In genomic region chr3:33426630-33427341, GRCh38 we compare ENCODE assay signal across 19 cellular contexts. TPM values are rescaled to one million over a fixed set of nuclear protein-coding genes. Genes with fewer than 3 reads are reported as not detected.
DNase-seq lines count a peak whose midpoint lies in the region; ATAC-seq and TF ChIP-seq lines count a peak whose summit lies in the region.
"Had no signal": no experiment of that assay in that cellular context is flagged by ENCODE, and none has a peak within 500 bp of the region (broad histone marks: within the 10 kb centered on the region; RNA-seq: fewer than 3 reads in every experiment).

No MANE protein-coding gene starts in this region.

- ATAC-seq in activated T-cell treated with anti-CD3 and anti-CD28 coated beads, Interleukin-2, amount 50 U/mL, for 72 hours (replicated peaks in 1 of 2), result no peak
- ATAC-seq in T-helper 17 cell (no peak), GM19452 (IDR thresholded peaks at IDR 0.05; ENCODE audit: unreplicated experiment) (no peak)
- ATAC-seq: lower lobe of right lung had no signal

- H3K27me3 Mint-ChIP-seq in activated T-cell treated with anti-CD3 and anti-CD28 coated beads, Interleukin-2, amount 50 U/mL, for 72 hours (ENCODE audit: low read depth), result no peaks in the 10 kb centered on the region
- no peaks in the 10 kb centered on the region for H3K27me3 Mint-ChIP-seq in T-helper 17 cell

- no peaks in the 10 kb centered on the region for H3K9me2 ChIP-seq in hepatocyte (replicated peaks; ENCODE audit: insufficient read depth)

- H3K4me2 ChIP-seq in hepatocyte, result peak overlapping the region; percentile 22
- H3K4me2 ChIP-seq in smooth muscle cell, result no peak overlapping the region

- no peak for DNase-seq in activated T-cell treated with anti-CD3 and anti-CD28 coated beads, Interleukin-2, amount 50 U/mL, for 72 hours
- no peak for DNase-seq in activated T-cell treated with anti-CD3 and anti-CD28 coated beads for 4 hours
- DNase-seq in Peyer's patch, result peak in 2 of 3 donors; percentile 50 to 70
- DNase-seq in hepatocyte (ENCODE audit: low spot score), result peak; percentile 52
- no peak for DNase-seq in smooth muscle cell (lab: John Stamatoyannopoulos, UW; ENCODE audit: unreplicated experiment)
- DNase-seq in T-helper 17 cell, result no peak
- no peak for DNase-seq in AML-193 (lab: John Stamatoyannopoulos, UW)
- DNase-seq: activated CD4-positive, alpha-beta T cell treated with anti-CD3 and anti-CD28 coated beads, Interleukin-2, amount 50 U/mL, for 4 hours; EL; erythroblast; GOT3; lower lobe of right lung; NCI-H2029; RPMI8226; stimulated activated CD4-positive, alpha-beta T cell treated with anti-CD3 and anti-CD28 coated beads, Interleukin-4, amount 100 ng/mL, for 1 hour; SW 1271 had no signal

- H3F3A ChIP-seq in smooth muscle cell (ENCODE audit: low read depth), result no peaks in the 10 kb centered on the region

- no peaks in the 10 kb centered on the region for H3K27me3 ChIP-seq in Peyer's patch
- H3K27me3 ChIP-seq in hepatocyte, result no peaks in the 10 kb centered on the region
- no peaks in the 10 kb centered on the region for H3K27me3 ChIP-seq in smooth muscle cell (ENCODE audit: low read depth)
- H3K27me3 ChIP-seq: vagina had no signal

- peaks cover 100% of the 10 kb centered on the region for H3K79me2 ChIP-seq in hepatocyte
- H3K79me2 ChIP-seq in smooth muscle cell (ENCODE audit: low read depth), result peaks cover 100% of the 10 kb centered on the region

- WGBS in hepatocyte (ENCODE audit: low lambda C conversion rate, missing lambda C conversion rate), result 68% methylated on average over 10 of the region's 10 CpGs
- 74% methylated on average over 10 of the region's 10 CpGs for WGBS in smooth muscle cell (ENCODE audit: low lambda C conversion rate)

- H3K36me3 Mint-ChIP-seq in activated T-cell treated with anti-CD3 and anti-CD28 coated beads, Interleukin-2, amount 50 U/mL, for 72 hours (ENCODE audit: insufficient read depth in 2 of 2), result peaks cover 0 to 5% of the 10 kb centered on the region in 2 donors
- peaks cover 2% of the 10 kb centered on the region for H3K36me3 Mint-ChIP-seq in T-helper 17 cell (ENCODE audit: low read depth)

- TF ChIP-seq CTCF in Peyer's patch (IDR thresholded peaks at IDR 0.05) (no peak), hepatocyte (IDR thresholded peaks at IDR 0.05; ENCODE audit: poor library complexity) (no peak), smooth muscle cell (IDR thresholded peaks at IDR 0.05; ENCODE audit: borderline replicate concordance, insufficient read depth, poor library complexity, severe bottlenecking) (no peak)

- H4K20me1 ChIP-seq in hepatocyte (ENCODE audit: insufficient read depth, poor library complexity, severe bottlenecking) (peaks cover 59% of the 10 kb centered on the region), smooth muscle cell (ENCODE audit: low read depth) (peaks cover 97% of the 10 kb centered on the region)

- H3K4me3 ChIP-seq in Peyer's patch (no peak overlapping the region), hepatocyte (no peak overlapping the region), smooth muscle cell (no peak overlapping the region)
- H3K4me3 ChIP-seq: lower lobe of right lung, vagina had no signal

- H3K4me1 ChIP-seq in Peyer's patch (peaks cover 0 to 26% (median 0%) of the 10 kb centered on the region in 4 donors), hepatocyte (ENCODE audit: insufficient read depth) (no peaks in the 10 kb centered on the region), smooth muscle cell (ENCODE audit: low read depth) (peaks cover 22% of the 10 kb centered on the region)
- H3K4me1 ChIP-seq: parathyroid adenoma had no signal

- H3K36me3 ChIP-seq in Peyer's patch (peaks cover 0 to 21% (median 0%) of the 10 kb centered on the region in 3 donors), hepatocyte (replicated peaks; ENCODE audit: insufficient read depth, low read depth) (no peaks in the 10 kb centered on the region), smooth muscle cell (ENCODE audit: low read depth) (peaks cover 10% of the 10 kb centered on the region)

- H3K9me3 ChIP-seq in Peyer's patch (no peaks in the 10 kb centered on the region), hepatocyte (ENCODE audit: low read depth) (no peaks in the 10 kb centered on the region), smooth muscle cell (replicated peaks; ENCODE audit: low read depth) (no peaks in the 10 kb centered on the region), T-helper 17 cell (ENCODE audit: control insufficient read depth, low read length, poor library complexity, severe bottlenecking) (no peaks in the 10 kb centered on the region)
- H3K9me3 ChIP-seq: lower lobe of right lung, vagina had no signal

- H3K9ac ChIP-seq in smooth muscle cell (ENCODE audit: low read depth), result no peak overlapping the region
- H3K9ac ChIP-seq: parathyroid adenoma had no signal

- H3K27ac ChIP-seq in Peyer's patch (peak overlapping the region in 1 of 4 donors; percentile 62), hepatocyte (peak overlapping the region; percentile 66), smooth muscle cell (ENCODE audit: low read depth) (peak overlapping the region; percentile 1)
- H3K27ac ChIP-seq: lower lobe of right lung, parathyroid adenoma, vagina had no signal

- H2AFZ ChIP-seq in hepatocyte (no peak overlapping the region), smooth muscle cell (ENCODE audit: low read depth) (no peak overlapping the region)
- H2AFZ ChIP-seq: parathyroid adenoma had no signal

- H3K4me3 Mint-ChIP-seq in activated T-cell treated with anti-CD3 and anti-CD28 coated beads, Interleukin-2, amount 50 U/mL, for 72 hours, result no peak overlapping the region
- no peak overlapping the region for H3K4me3 Mint-ChIP-seq in T-helper 17 cell

- peaks cover 56% of the 10 kb centered on the region for H3K4me1 Mint-ChIP-seq in activated T-cell treated with anti-CD3 and anti-CD28 coated beads, Interleukin-2, amount 50 U/mL, for 72 hours (ENCODE audit: low read depth)
- H3K4me1 Mint-ChIP-seq in T-helper 17 cell, result peaks cover 40% of the 10 kb centered on the region

- no peak for TF ChIP-seq POLR2A in Peyer's patch (IDR thresholded peaks at IDR 0.05)

- no peaks in the 10 kb centered on the region for H3K9me3 Mint-ChIP-seq in activated T-cell treated with anti-CD3 and anti-CD28 coated beads, Interleukin-2, amount 50 U/mL, for 72 hours

- H3K27ac Mint-ChIP-seq in activated T-cell treated with anti-CD3 and anti-CD28 coated beads, Interleukin-2, amount 50 U/mL, for 72 hours, result peak overlapping the region; percentile 62
- no peak overlapping the region for H3K27ac Mint-ChIP-seq in T-helper 17 cell

RNA-seq across cellular contexts. Expression of gene UBP1, which starts 13.4 kb away (rescaled TPM):
- total RNA-seq in activated T-cell treated with anti-CD3 and anti-CD28 coated beads, Interleukin-2, amount 50 U/mL, for 72 hours, result 10 to 100 TPM; 59.6 to 64.6 TPM
- 100 to 1,000 TPM in 1 of 4 donors, 10 to 100 TPM in 3; 61.3 to 192 (median 77.0) TPM for total RNA-seq in Peyer's patch
- 47.8 and 50.3 TPM in 2 replicates for total RNA-seq in hepatocyte
- 32.7 and 33.5 TPM in 2 replicates for polyA plus RNA-seq in hepatocyte
- 50.9 and 69.6 TPM in 2 replicates for total RNA-seq in smooth muscle cell
- 18.4 and 22.1 TPM in 2 replicates for polyA plus RNA-seq in smooth muscle cell
- total RNA-seq in T-helper 17 cell, result 10 to 100 TPM; 76.5 to 80.1 TPM

Comparison
In these comparisons a context has a peak if more than half of its experiments do, and no peak if none do; other contexts are left out.
1. DNase-seq: peak in Peyer's patch (2 of 3) and hepatocyte (single experiment); none in activated T-cell treated with anti-CD3 and anti-CD28 coated beads, Interleukin-2, amount 50 U/mL, for 72 hours (0 of 2), activated T-cell treated with anti-CD3 and anti-CD28 coated beads for 4 hours (single experiment), smooth muscle cell (single experiment), T-helper 17 cell (0 of 3) and AML-193 (0 of 2).